ENCODE assay signal across 15 cellular contexts in genomic region chr9:123089790-123090189, GRCh38. TPM values are rescaled to one million over a fixed set of nuclear protein-coding genes. Genes with fewer than 3 reads are reported as not detected.
"Had no signal": no experiment of that assay in that cellular context is flagged by ENCODE, and none has a peak within 500 bp of the region (broad histone marks: within the 10 kb centered on the region; RNA-seq: fewer than 3 reads in every experiment).

No MANE protein-coding gene starts in this region.

- H3K27me3 ChIP-seq: foreskin keratinocyte, ovary, testis had no signal

- DNase-seq: activated CD4-positive, alpha-beta T cell treated with anti-CD3 and anti-CD28 coated beads, Interleukin-2, amount 50 U/mL, for 1 hour; activated gamma-delta T cell treated with Interleukin-2 at 50 U/mL for 16 hours; activated naive CD8-positive, alpha-beta T cell treated with anti-CD3 and anti-CD28 coated beads, Interleukin-2, amount 10 ng/mL, durations not matched to agents 7 days and 5 days; activated T-cell treated with anti-CD3 and anti-CD28 coated beads, Interleukin-2, amount 50 U/mL, for 4 hours; aorta; foreskin keratinocyte; head of caudate nucleus; mammary epithelial cell; ovary; stimulated activated CD4-positive, alpha-beta T cell treated with anti-CD3 and anti-CD28 coated beads, Interleukin-12 subunit alpha, Interleukin-12 subunit beta, amount 100 ng/mL, for 4 hours; stimulated activated CD4-positive, alpha-beta T cell treated with anti-CD3 and anti-CD28 coated beads, Interleukin-2, amount 100 ng/mL, for 48 hours; T-helper 17 cell; testis had no signal

- H3K9me3 ChIP-seq: ovary, testis had no signal

- H3K4me3 Mint-ChIP-seq: activated naive CD8-positive, alpha-beta T cell treated with anti-CD3 and anti-CD28 coated beads, Interleukin-2, amount 10 ng/mL, durations not matched to agents 7 days and 5 days; activated T-cell treated with anti-CD3 and anti-CD28 coated beads, Interleukin-2, amount 50 U/mL, for 4 hours; natural killer cell treated with Interleukin-12 subunit alpha and Interleukin-12 subunit beta and Interleukin-15 and Interleukin-18, amount 100 ng/mL, for 72 hours; stimulated activated naive CD8-positive, alpha-beta T cell treated with anti-CD3 and anti-CD28 coated beads, Interleukin-15, Interleukin-2, amounts not matched to agents 100 ng/mL and 50 ng/mL, for 24 hours; T-helper 17 cell had no signal

- H3K4me1 Mint-ChIP-seq: activated naive CD8-positive, alpha-beta T cell treated with anti-CD3 and anti-CD28 coated beads, Interleukin-2, amount 10 ng/mL, durations not matched to agents 7 days and 5 days had no signal

- H3K36me3 ChIP-seq: ovary had no signal

- ATAC-seq: activated T-cell treated with anti-CD3 and anti-CD28 coated beads, Interleukin-2, amount 50 U/mL, for 4 hours; foreskin keratinocyte; natural killer cell treated with Interleukin-12 subunit alpha and Interleukin-12 subunit beta and Interleukin-15 and Interleukin-18, amount 100 ng/mL, for 72 hours; T-helper 17 cell had no signal

- H3K27ac ChIP-seq: foreskin keratinocyte, ovary, testis had no signal

- H3K9me3 Mint-ChIP-seq: activated naive CD8-positive, alpha-beta T cell treated with anti-CD3 and anti-CD28 coated beads, Interleukin-2, amount 10 ng/mL, durations not matched to agents 7 days and 5 days; activated T-cell treated with anti-CD3 and anti-CD28 coated beads, Interleukin-2, amount 50 U/mL, for 4 hours; natural killer cell treated with Interleukin-12 subunit alpha and Interleukin-12 subunit beta and Interleukin-15 and Interleukin-18, amount 100 ng/mL, for 72 hours; stimulated activated naive CD8-positive, alpha-beta T cell treated with anti-CD3 and anti-CD28 coated beads, Interleukin-15, Interleukin-2, amounts not matched to agents 100 ng/mL and 50 ng/mL, for 24 hours had no signal

- H3K4me1 ChIP-seq: foreskin keratinocyte, testis had no signal

- H3K27me3 Mint-ChIP-seq: activated naive CD8-positive, alpha-beta T cell treated with anti-CD3 and anti-CD28 coated beads, Interleukin-2, amount 10 ng/mL, durations not matched to agents 7 days and 5 days; natural killer cell treated with Interleukin-12 subunit alpha and Interleukin-12 subunit beta and Interleukin-15 and Interleukin-18, amount 100 ng/mL, for 72 hours; stimulated activated naive CD8-positive, alpha-beta T cell treated with anti-CD3 and anti-CD28 coated beads, Interleukin-15, Interleukin-2, amounts not matched to agents 100 ng/mL and 50 ng/mL, for 24 hours; T-helper 17 cell had no signal

- H3K27ac Mint-ChIP-seq: activated naive CD8-positive, alpha-beta T cell treated with anti-CD3 and anti-CD28 coated beads, Interleukin-2, amount 10 ng/mL, durations not matched to agents 7 days and 5 days; natural killer cell treated with Interleukin-12 subunit alpha and Interleukin-12 subunit beta and Interleukin-15 and Interleukin-18, amount 100 ng/mL, for 72 hours; stimulated activated naive CD8-positive, alpha-beta T cell treated with anti-CD3 and anti-CD28 coated beads, Interleukin-15, Interleukin-2, amounts not matched to agents 100 ng/mL and 50 ng/mL, for 24 hours had no signal

- H3K4me3 ChIP-seq: ovary, testis had no signal

RNA-seq across cellular contexts. Expression of gene GPR21, which starts 56.3 kb away (rescaled TPM):
- polyA plus RNA-seq: foreskin keratinocyte, mammary epithelial cell had no signal
